ENCODE assay signal across 1 cellular context in genomic region chr1:20633190-20634064, GRCh38.
A peak's percentile ranks its signal among the peaks of the same experiment; 100 is the strongest.
TF ChIP-seq lines count a peak whose summit lies in the region.

Gene PINK1, plus strand, starts transcription at chr1:20633458. Its CDS starts 91 bp downstream, at chr1:20633549.

TF ChIP-seq in K562, 482 proteins besides CTCF, POLR2A, EP300 and RAD21 (continued from another document and continues in another):
- TF ChIP-seq ZNF280A (IDR thresholded peaks at IDR 0.05; ENCODE audit: low read depth, partially characterized antibody) (no peak), TCF7L2 (IDR thresholded peaks at IDR 0.05; ENCODE audit: low read depth, low read length) (no peak), ZBTB1 (CRISPR knock-in tag; IDR thresholded peaks at IDR 0.05; ENCODE audit: borderline replicate concordance, low read depth) (0 out of 2 replicates have a peak, but pooled peaks have one; percentile 50), ZNF75A (CRISPR knock-in tag; IDR thresholded peaks at IDR 0.05) (no peak), ASH1L (IDR thresholded peaks at IDR 0.05; ENCODE audit: borderline replicate concordance, low read depth, partially characterized antibody) (no peak), ARNT (IDR thresholded peaks at IDR 0.05) (no peak), ELF1 (tag; IDR thresholded peaks at IDR 0.05) (no peak), BHLHE40 (IDR thresholded peaks at IDR 0.05; ENCODE audit: low read length) (peak; percentile 50; the same call in 1 of the 2 replicates), ARID3B (CRISPR knock-in tag; IDR thresholded peaks at IDR 0.05; ENCODE audit: borderline replicate concordance) (no peak), JUNB (CRISPR knock-in tag; conservative IDR thresholded peaks at IDR 0.05) (no peak), BCL6 (CRISPR knock-in tag; IDR thresholded peaks at IDR 0.05) (no peak), ZNF41 (CRISPR knock-in tag; conservative IDR thresholded peaks at IDR 0.05) (no peak), ZBTB26 (CRISPR knock-in tag; IDR thresholded peaks at IDR 0.05) (no peak), FOXA3 (CRISPR knock-in tag; conservative IDR thresholded peaks at IDR 0.05 in 1 of 2, IDR thresholded peaks at IDR 0.05 in 1 of 2) (no peak), PHF21A (IDR thresholded peaks at IDR 0.05; ENCODE audit: borderline replicate concordance, low read depth) (no peak), OTX1 (CRISPR knock-in tag; IDR thresholded peaks at IDR 0.05) (no peak), NFXL1 (CRISPR knock-in tag; IDR thresholded peaks at IDR 0.05) (no peak), ARID2 (IDR thresholded peaks at IDR 0.05) (no peak), MGA (IDR thresholded peaks at IDR 0.05) (peak; percentile 95), DACH1 (IDR thresholded peaks at IDR 0.05; ENCODE audit: partially characterized antibody) (no peak), YBX1 (IDR thresholded peaks at IDR 0.05) (no peak), MTA2 (IDR thresholded peaks at IDR 0.05; ENCODE audit: low read depth) (no peak), ZNF639 (CRISPR knock-in tag; conservative IDR thresholded peaks at IDR 0.05 in 1 of 2, IDR thresholded peaks at IDR 0.05 in 1 of 2) (peak; percentile 51 to 80; a peak in 2 of 4 replicates), RBM25 (IDR thresholded peaks at IDR 0.05; ENCODE audit: low read depth, low read length, severe bottlenecking) (no peak), NKRF (IDR thresholded peaks at IDR 0.05; ENCODE audit: borderline replicate concordance) (peak; percentile 66; the same call in 1 of the 2 replicates), C11orf30 (IDR thresholded peaks at IDR 0.05; ENCODE audit: low read depth) (no peak), RFX7 (CRISPR knock-in tag; IDR thresholded peaks at IDR 0.05) (no peak), HDAC1 (IDR thresholded peaks at IDR 0.05) (peak in 1 of 2 experiments; percentile 28; a peak in 2 of 4 replicates), IRF1 (CRISPR knock-in tag; IDR thresholded peaks at IDR 0.05; ENCODE audit: borderline replicate concordance) (no peak), ZEB2 (IDR thresholded peaks at IDR 0.05) (no peak), SPI1 (IDR thresholded peaks at IDR 0.05; ENCODE audit: borderline replicate concordance, low read depth, low read length) (no peak), FOXA1 (IDR thresholded peaks at IDR 0.05; ENCODE audit: borderline replicate concordance) (no peak), MAZ (CRISPR knock-in tag; conservative IDR thresholded peaks at IDR 0.05 in 1 of 2, IDR thresholded peaks at IDR 0.05 in 1 of 2) (peak; percentile 76 to 90), MXI1 (IDR thresholded peaks at IDR 0.05; ENCODE audit: low read depth, low read length) (peak; percentile 53; the same call in 1 of the 2 replicates), SRSF7 (optimal IDR thresholded peaks at IDR 0.05; ENCODE audit: low read depth, low read length) (no peak), ZNF511 (CRISPR knock-in tag; IDR thresholded peaks at IDR 0.05) (no peak), DDX20 (tag; IDR thresholded peaks at IDR 0.05; ENCODE audit: low read depth) (no peak)
